Comparison of ENCODE assay signal across 9 cellular contexts in genomic region chr1:237562247-237562823, GRCh38.
DNase-seq lines count a peak whose midpoint lies in the region; ATAC-seq, FAIRE-seq and TF ChIP-seq lines count a peak whose summit lies in the region.
"Had no signal": no experiment of that assay in that cellular context is flagged by ENCODE, and none has a peak within 500 bp of the region (broad histone marks: within the 10 kb centered on the region; RNA-seq: fewer than 3 reads in every experiment).

No MANE protein-coding gene starts in this region.

- H3K4me3 Mint-ChIP-seq in natural killer cell (no peak overlapping the region), nephron progenitor cell (no peak overlapping the region)
- H3K4me3 Mint-ChIP-seq in natural killer cell treated with Interleukin-12 subunit alpha and Interleukin-12 subunit beta and Interleukin-15 and Interleukin-18, amount 100 ng/mL, for 72 hours = no peak overlapping the region
- no peak overlapping the region for H3K4me3 Mint-ChIP-seq in effector memory CD8-positive, alpha-beta T cell
- H3K4me3 Mint-ChIP-seq: memory B cell had no signal

- H3K36me3 Mint-ChIP-seq in natural killer cell (no peaks in the 10 kb centered on the region), nephron progenitor cell (ENCODE audit: low read depth) (no peaks in the 10 kb centered on the region)
- H3K36me3 Mint-ChIP-seq in natural killer cell treated with Interleukin-12 subunit alpha and Interleukin-12 subunit beta and Interleukin-15 and Interleukin-18, amount 100 ng/mL, for 72 hours = no peaks in the 10 kb centered on the region
- H3K36me3 Mint-ChIP-seq in effector memory CD8-positive, alpha-beta T cell (ENCODE audit: insufficient read depth) = no peaks in the 10 kb centered on the region
- H3K36me3 Mint-ChIP-seq: memory B cell had no signal

- H3K27ac Mint-ChIP-seq in natural killer cell = no peak overlapping the region
- H3K27ac Mint-ChIP-seq in natural killer cell treated with Interleukin-12 subunit alpha and Interleukin-12 subunit beta and Interleukin-15 and Interleukin-18, amount 100 ng/mL, for 72 hours = no peak overlapping the region
- H3K27ac Mint-ChIP-seq in effector memory CD8-positive, alpha-beta T cell = no peak overlapping the region
- H3K27ac Mint-ChIP-seq in nephron progenitor cell = no peak overlapping the region
- H3K27ac Mint-ChIP-seq: memory B cell had no signal

- intact Hi-C loops in natural killer cell (cut with micrococcal nuclease) = loop anchor here (5.0 kb wide), 2 partner anchors 805 to 1460 kb away; no protein-coding TSS in a partner anchor

- peak; percentile 79 for TF ChIP-seq CTCF in natural killer cell (IDR thresholded peaks at IDR 0.05)
- TF ChIP-seq CTCF in nephron progenitor cell (IDR thresholded peaks at IDR 0.05) = peak; percentile 75

- H3K4me1 Mint-ChIP-seq in natural killer cell (no peaks in the 10 kb centered on the region), nephron progenitor cell (no peaks in the 10 kb centered on the region)
- no peaks in the 10 kb centered on the region for H3K4me1 Mint-ChIP-seq in natural killer cell treated with Interleukin-12 subunit alpha and Interleukin-12 subunit beta and Interleukin-15 and Interleukin-18, amount 100 ng/mL, for 72 hours (ENCODE audit: low read depth in 2 of 2)
- no peaks in the 10 kb centered on the region for H3K4me1 Mint-ChIP-seq in effector memory CD8-positive, alpha-beta T cell (ENCODE audit: low read depth in 2 of 2)
- H3K4me1 Mint-ChIP-seq: memory B cell had no signal

- peak; percentile 86 for FAIRE-seq in RCC 7860 (lab: Jason Lieb, UNC)

- peak in 2 of 3 donors; percentile 34 to 64 for ATAC-seq in natural killer cell
- ATAC-seq in natural killer cell treated with Interleukin-12 subunit alpha and Interleukin-12 subunit beta and Interleukin-15 and Interleukin-18, amount 100 ng/mL, for 72 hours = no peak
- peak; percentile 51 for ATAC-seq in effector memory CD8-positive, alpha-beta T cell (replicated peaks)

- H3K27me3 Mint-ChIP-seq in natural killer cell (ENCODE audit: low read depth in 2 of 2) (peaks cover 0 to 5% of the 10 kb centered on the region in 2 donors), nephron progenitor cell (ENCODE audit: low read depth, poor library complexity) (peaks cover 5% of the 10 kb centered on the region)
- peaks cover 13 to 18% of the 10 kb centered on the region in 2 donors for H3K27me3 Mint-ChIP-seq in natural killer cell treated with Interleukin-12 subunit alpha and Interleukin-12 subunit beta and Interleukin-15 and Interleukin-18, amount 100 ng/mL, for 72 hours
- H3K27me3 Mint-ChIP-seq in effector memory CD8-positive, alpha-beta T cell = peaks cover 0 to 13% of the 10 kb centered on the region in 2 donors

- H3K9me3 Mint-ChIP-seq in natural killer cell (no peaks in the 10 kb centered on the region), nephron progenitor cell (peaks cover 3% of the 10 kb centered on the region)
- H3K9me3 Mint-ChIP-seq in natural killer cell treated with Interleukin-12 subunit alpha and Interleukin-12 subunit beta and Interleukin-15 and Interleukin-18, amount 100 ng/mL, for 72 hours = no peaks in the 10 kb centered on the region
- H3K9me3 Mint-ChIP-seq in effector memory CD8-positive, alpha-beta T cell = no peaks in the 10 kb centered on the region

- DNase-seq in natural killer cell = no peak
- DNase-seq in natural killer cell treated with Interleukin-12 subunit alpha and Interleukin-12 subunit beta and Interleukin-15 and Interleukin-18, amount 100 ng/mL, for 72 hours (ENCODE audit: low spot score) = no peak
- peak; percentile 45 for DNase-seq in HCEC 1CT
- peak; percentile 75 for DNase-seq in LoVo (ENCODE audit: low spot score)
- DNase-seq in RCC 7860 (ENCODE audit: low spot score) = peak; percentile 73
- peak in 2 of 3 experiments; percentile 5 to 7 for DNase-seq in effector memory CD8-positive, alpha-beta T cell
- peak; percentile 32 for DNase-seq in nephron progenitor cell
- DNase-seq in GOT3 (lab: John Stamatoyannopoulos, UW) = no peak

Comparison
In these comparisons a context has a peak if more than half of its experiments do, and no peak if none do; other contexts are left out.
1. ATAC-seq: peak in natural killer cell (2 of 3) and effector memory CD8-positive, alpha-beta T cell (single experiment); none in natural killer cell treated with Interleukin-12 subunit alpha and Interleukin-12 subunit beta and Interleukin-15 and Interleukin-18, amount 100 ng/mL, for 72 hours (0 of 2).
2. DNase-seq: peak in HCEC 1CT (single experiment), LoVo (single experiment), RCC 7860 (single experiment), effector memory CD8-positive, alpha-beta T cell (2 of 3) and nephron progenitor cell (single experiment); none in natural killer cell (single experiment), natural killer cell treated with Interleukin-12 subunit alpha and Interleukin-12 subunit beta and Interleukin-15 and Interleukin-18, amount 100 ng/mL, for 72 hours (single experiment) and GOT3 (single experiment).